Comparison of ENCODE assay signal across 1 cellular context in genomic region chr7:43456200-43456599, GRCh38.
A peak's percentile ranks its signal among the peaks of the same experiment; 100 is the strongest.
TF ChIP-seq lines count a peak whose summit lies in the region.

No MANE protein-coding gene starts in this region.

TF ChIP-seq in K562, 482 proteins besides CTCF, POLR2A, EP300 and RAD21 (continued from another document):
- TF ChIP-seq ZBTB11 (CRISPR knock-in tag; IDR thresholded peaks at IDR 0.05) (no peak), STAG1 (CRISPR knock-in tag; IDR thresholded peaks at IDR 0.05; ENCODE audit: borderline replicate concordance) (peak; percentile 42; the same call in 1 of the 2 replicates), SMC3 (conservative IDR thresholded peaks at IDR 0.05; ENCODE audit: insufficient read depth, low read depth, low read length) (peak; percentile 30; the same call in 1 of the 2 replicates), ZNF280B (CRISPR knock-in tag; IDR thresholded peaks at IDR 0.05) (no peak), ETV6 (IDR thresholded peaks at IDR 0.05; ENCODE audit: borderline replicate concordance in 1 of 2, low read depth in 2 of 2, low read length in 1 of 2) (no peak), ETV6 (CRISPR knock-in tag; IDR thresholded peaks at IDR 0.05; ENCODE audit: borderline replicate concordance) (0 out of 2 replicates have a peak, but pooled peaks have one; percentile 21)
